In the genomic region with DNA sequence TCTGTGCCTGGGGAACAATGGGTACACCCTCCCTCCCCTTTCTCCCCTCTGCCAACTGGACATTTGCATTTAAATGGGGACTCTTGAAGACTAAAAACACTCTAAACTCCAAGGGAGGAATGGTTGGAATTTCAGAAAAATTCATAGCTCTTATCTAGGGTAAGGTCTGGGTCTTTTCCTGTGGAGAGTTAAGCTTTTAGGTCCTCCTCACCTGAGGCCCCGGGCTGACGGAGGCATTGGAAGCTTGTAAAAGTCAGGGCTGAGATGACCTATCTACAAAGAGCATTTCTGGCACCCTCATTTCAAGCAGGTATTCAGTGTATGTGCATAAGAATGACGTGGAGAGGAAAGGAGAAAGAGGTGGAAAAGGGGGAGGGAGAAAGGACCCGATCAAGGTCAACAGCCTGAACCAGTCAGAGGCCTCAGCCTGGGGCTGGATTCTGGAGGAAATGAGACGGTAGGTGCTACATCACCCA, we compare ENCODE assay signal across 15 cellular contexts.
A peak's percentile ranks its signal among the peaks of the same experiment; 100 is the strongest.
DNase-seq lines count a peak whose midpoint lies in the region; ATAC-seq and TF ChIP-seq lines count a peak whose summit lies in the region.
"Had no signal": no experiment of that assay in that cellular context is flagged by ENCODE, and none has a peak within 500 bp of the region (broad histone marks: within the 10 kb centered on the region; RNA-seq: fewer than 3 reads in every experiment).

No MANE protein-coding gene starts in this region.

- intact Hi-C loops in breast epithelium (cut with DNase I; ENCODE audit: low total_unique reads), result no loop called here
- intact Hi-C loops in body of pancreas (cut with DNase I), result no loop called here
- intact Hi-C loops in stomach (cut with DNase I; ENCODE audit: low total_unique reads), result no loop called here

- no peak for TF ChIP-seq POLR2A in breast epithelium (IDR thresholded peaks at IDR 0.05)
- TF ChIP-seq POLR2A in body of pancreas (IDR thresholded peaks at IDR 0.05), result no peak
- TF ChIP-seq POLR2A in stomach (IDR thresholded peaks at IDR 0.05), result no peak

- H3K4me3 ChIP-seq in breast epithelium, result no peak overlapping the region
- no peak overlapping the region for H3K4me3 ChIP-seq in body of pancreas
- H3K4me3 ChIP-seq in stomach, result no peak overlapping the region
- H3K4me3 ChIP-seq: sigmoid colon had no signal

- H3K27ac ChIP-seq in breast epithelium, result no peak overlapping the region
- peak overlapping the region; percentile 12 to 77 (median 72) for H3K27ac ChIP-seq in body of pancreas
- H3K27ac ChIP-seq in stomach, result peak overlapping the region; percentile 34 to 66 (median 60)
- H3K27ac ChIP-seq: sigmoid colon had no signal

- in situ Hi-C loops in T47D (cut with HindIII; ENCODE audit: low pct_unique_long_range_greater_than_20kb, low sequenced_read_pairs), result no loop called here

- DNase-seq in T47D (ENCODE audit: low read depth in 1 of 2, low spot score in 1 of 2), result peak; percentile 37 to 54
- no peak for DNase-seq in breast epithelium (ENCODE audit: low spot score in 2 of 2)
- peak; percentile 57 to 83 (median 69) for DNase-seq in body of pancreas
- DNase-seq in iPS-NIHi7 (ENCODE audit: extremely low spot score), result peak; percentile 64
- DNase-seq in stomach, result no peak
- no peak for DNase-seq in NCI-H2196 treated with DMSO at 0.1 percent for 48 hours (lab: John Stamatoyannopoulos, UW; ENCODE audit: unreplicated experiment)
- DNase-seq in AG08396 (ENCODE audit: low spot score), result no peak
- DNase-seq: activated naive CD4-positive, alpha-beta T cell treated with Interleukin-2 at 50 U/mL for 16 hours; DMS79; NCI-H2107; NCI-H82; sigmoid colon; stimulated activated CD4-positive, alpha-beta T cell treated with anti-CD3 and anti-CD28 coated beads, Interleukin-2, amount 100 ng/mL, for 48 hours; stimulated activated CD8-positive, alpha-beta memory T cell treated with anti-CD3 and anti-CD28 coated beads, Interleukin-4, amount 100 ng/mL, for 48 hours had no signal

- peak; percentile 82 for ATAC-seq in body of pancreas
- no peak for ATAC-seq in GM18517 (IDR thresholded peaks at IDR 0.05; ENCODE audit: unreplicated experiment)

- TF ChIP-seq EP300 in stomach (IDR thresholded peaks at IDR 0.05), result no peak

- H3K4me1 ChIP-seq in breast epithelium (no peaks in the 10 kb centered on the region), body of pancreas (peaks cover 29% of the 10 kb centered on the region), stomach (peaks cover 0 to 11% (median 0%) of the 10 kb centered on the region in 4 donors)
- H3K4me1 ChIP-seq: sigmoid colon had no signal

- no peaks in the 10 kb centered on the region for H3K9me3 ChIP-seq in breast epithelium
- no peaks in the 10 kb centered on the region for H3K9me3 ChIP-seq in body of pancreas
- no peaks in the 10 kb centered on the region for H3K9me3 ChIP-seq in stomach
- H3K9me3 ChIP-seq: sigmoid colon had no signal

- TF ChIP-seq CTCF in breast epithelium (IDR thresholded peaks at IDR 0.05) (no peak), body of pancreas (IDR thresholded peaks at IDR 0.05) (no peak), stomach (IDR thresholded peaks at IDR 0.05) (no peak)

- WGBS in body of pancreas, 2 donors, result 18 to 19% methylated on average over 5 of the region's 5 CpGs
- 20 to 39% (median 30%) methylated on average over 5 of the region's 5 CpGs for WGBS in stomach, 5 donors

- H3K36me3 ChIP-seq in breast epithelium (no peaks in the 10 kb centered on the region), body of pancreas (replicated peaks in 1 of 2; ENCODE audit: insufficient read depth in 1 of 2, low read depth in 2 of 2) (no peaks in the 10 kb centered on the region), stomach (peaks cover 0 to 7% (median 2%) of the 10 kb centered on the region in 4 donors)
- H3K36me3 ChIP-seq: sigmoid colon had no signal

- H3K27me3 ChIP-seq in breast epithelium (no peaks in the 10 kb centered on the region), body of pancreas (no peaks in the 10 kb centered on the region), stomach (no peaks in the 10 kb centered on the region)
- H3K27me3 ChIP-seq: sigmoid colon had no signal

Comparison
In these comparisons a context has a peak if more than half of its experiments do, and no peak if none do; other contexts are left out.
1. DNase-seq: peak in T47D (2 of 2), body of pancreas (4 of 4) and iPS-NIHi7 (single experiment); none in breast epithelium (0 of 2), stomach (single experiment), NCI-H2196 treated with DMSO at 0.1 percent for 48 hours (single experiment) and AG08396 (single experiment).
2. H3K27ac ChIP-seq: peak in body of pancreas (4 of 4) and stomach (5 of 5); none in breast epithelium (0 of 2).